ENCODE assay signal across 8 cellular contexts in the genomic region with DNA sequence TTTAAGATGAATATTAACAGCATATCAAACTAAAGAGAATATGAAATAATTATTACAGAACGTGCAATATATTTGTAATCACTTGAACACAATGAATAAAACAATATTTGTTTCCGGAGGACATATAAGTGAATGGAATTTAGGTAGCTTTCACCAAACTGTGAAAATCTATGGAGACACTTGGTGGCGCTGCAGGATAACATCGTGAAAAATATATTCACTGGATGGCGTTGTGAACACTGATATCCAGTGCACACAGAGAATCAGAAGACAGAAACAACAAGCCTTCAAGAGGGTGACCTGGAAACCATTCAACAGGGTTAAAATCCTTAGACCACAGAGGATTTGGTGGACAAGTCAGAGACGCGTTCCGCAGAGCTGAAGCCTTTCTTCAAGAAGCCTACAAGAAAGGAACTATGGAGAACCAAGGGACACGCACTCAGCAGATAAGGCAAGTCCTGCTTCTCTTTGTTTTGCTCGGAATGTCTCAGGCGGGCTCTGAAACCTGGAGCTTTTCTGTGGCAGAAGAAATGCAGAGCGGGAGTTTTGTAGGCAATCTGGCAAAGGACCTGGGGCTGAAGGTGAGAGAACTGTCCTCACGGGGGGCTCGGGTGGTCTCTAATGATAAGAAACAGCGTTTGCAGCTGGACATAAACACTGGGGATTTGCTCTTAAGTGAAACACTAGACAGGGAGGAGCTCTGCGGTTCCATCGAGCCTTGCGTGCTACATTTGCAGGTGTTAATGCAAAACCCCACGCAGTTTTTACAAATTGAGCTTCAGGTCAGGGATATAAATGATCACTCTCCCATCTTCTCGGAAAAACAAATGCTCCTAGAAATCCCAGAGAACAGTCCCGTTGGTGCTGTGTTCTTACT. TPM values are rescaled to one million over a fixed set of nuclear protein-coding genes. Genes with fewer than 3 reads are reported as not detected.
DNase-seq lines count a peak whose midpoint lies in the region; ATAC-seq and TF ChIP-seq lines count a peak whose summit lies in the region.

A gene (plus strand): TSS at position 269 of the 877 bp plus-strand sequence. CDS start 148 bp downstream, at position 417.

- H3K27ac ChIP-seq in muscle layer of duodenum (ENCODE audit: low read length): no peak within 1 kb of the TSS

- no peak for TF ChIP-seq POLR2A in GM18505 (IDR thresholded peaks at IDR 0.05; ENCODE audit: borderline replicate concordance, extremely low read depth, insufficient read depth, insufficient read length)

- ATAC-seq in HG03457 (IDR thresholded peaks at IDR 0.05; ENCODE audit: unreplicated experiment): no peak
- no peak for ATAC-seq in GM18505 (IDR thresholded peaks at IDR 0.05; ENCODE audit: unreplicated experiment)
- no peak for ATAC-seq in HG03025 (IDR thresholded peaks at IDR 0.05; ENCODE audit: low FRiP score, unreplicated experiment)

- H3K27me3 ChIP-seq in muscle layer of duodenum (ENCODE audit: low read depth, low read length): no peaks in the 10 kb centered on the region

- no peaks in the 10 kb centered on the region for H3K36me3 ChIP-seq in muscle layer of duodenum (ENCODE audit: control insufficient read depth in 1 of 2, insufficient read depth in 2 of 2, low read length in 2 of 2)

- in situ Hi-C loops in Caki2 (cut with HindIII; ENCODE audit: low pct_unique_long_range_greater_than_20kb, low sequenced_read_pairs): no loop called here

- H3K9me3 ChIP-seq in muscle layer of duodenum (ENCODE audit: control insufficient read depth in 1 of 2, low read length in 2 of 2): peaks cover 28 to 57% of the 10 kb centered on the region in 2 donors

- peak within 1 kb of the TSS; percentile 18 to 54 for H3K4me3 ChIP-seq in muscle layer of duodenum (ENCODE audit: low read depth in 1 of 2, low read length in 2 of 2)

- DNase-seq in Caki2 (ENCODE audit: low read depth): peak; percentile 14
- DNase-seq in Kasumi-1 (lab: John Stamatoyannopoulos, UW): peak; percentile 10 to 17
- peak; percentile 30 for DNase-seq in SHP77 treated with DMSO at 0.1 percent for 48 hours (lab: John Stamatoyannopoulos, UW)
- no peak for DNase-seq in medulla oblongata (ENCODE audit: extremely low spot score)

- no peaks in the 10 kb centered on the region for H3K4me1 ChIP-seq in muscle layer of duodenum (ENCODE audit: control insufficient read depth in 1 of 2, insufficient read depth in 2 of 2, low read length in 2 of 2)

RNA-seq across cellular contexts. Expression of the gene that starts here (rescaled TPM):
- total RNA-seq in Caki2 (2014; rRNA removed; shearing (Covaris generic); ENCODE audit: low replicate concordance): 0.61 TPM in 1 of 2 replicates, not detected in the other

Comparison
In these comparisons a context has a peak if more than half of its experiments do, and no peak if none do; other contexts are left out.
1. Peak in DNase-seq in Caki2; RNA of the gene not detected or under 1 TPM.